11 cellular contexts compared by ENCODE assay signal in the genomic region with DNA sequence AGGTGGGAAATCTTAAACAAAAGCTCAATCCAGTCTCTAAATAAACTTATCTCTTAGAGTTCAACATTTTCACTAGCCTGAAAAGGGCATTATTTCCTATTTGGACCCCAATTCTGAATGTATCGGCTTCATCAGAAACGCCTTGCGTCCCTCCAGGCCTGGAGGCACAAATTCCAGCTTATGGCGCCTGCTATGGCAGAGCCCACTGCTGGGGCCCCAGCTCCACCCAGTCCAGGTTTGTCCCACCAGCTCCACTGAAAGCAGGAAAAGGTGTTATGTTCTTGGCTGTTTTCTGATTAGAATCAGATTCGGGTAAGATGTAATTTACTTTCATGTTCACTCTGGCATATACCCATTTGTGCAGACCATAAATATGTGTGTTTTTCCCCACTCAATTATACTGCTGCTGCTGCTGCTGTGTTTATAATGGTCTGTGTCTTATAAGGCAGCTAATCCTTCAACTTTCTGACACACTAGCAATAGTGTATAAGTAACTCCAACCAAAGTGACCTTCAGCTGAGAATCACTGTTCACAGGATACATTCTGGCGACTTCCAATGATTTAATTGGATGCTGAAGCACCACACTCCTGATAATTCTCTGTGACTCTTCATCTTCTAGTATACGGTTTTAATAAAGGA. TPM values are rescaled to one million over a fixed set of nuclear protein-coding genes. Genes with fewer than 3 reads are reported as not detected.
DNase-seq lines count a peak whose midpoint lies in the region; ATAC-seq, FAIRE-seq and TF ChIP-seq lines count a peak whose summit lies in the region.
"Had no signal": no experiment of that assay in that cellular context is flagged by ENCODE, and none has a peak within 500 bp of the region (broad histone marks: within the 10 kb centered on the region; RNA-seq: fewer than 3 reads in every experiment).

No MANE protein-coding gene starts in this region.

- H3K4me3 ChIP-seq in keratinocyte (ENCODE audit: control insufficient read depth in 2 of 3, extremely low read depth in 1 of 3, insufficient read depth in 2 of 3, low read depth in 1 of 3, low read length in 3 of 3), result peak overlapping the region in 2 of 3 experiments; percentile 82 to 86
- peak overlapping the region; percentile 10 to 73 (median 50) for H3K4me3 ChIP-seq in tibial nerve

- FAIRE-seq in keratinocyte (lab: Jason Lieb, UNC), result no peak

- H3K9me3 Mint-ChIP-seq in activated naive CD4-positive, alpha-beta T cell treated with anti-CD3 and anti-CD28 coated beads, Interleukin-2, amount 50 U/mL, for 24 hours, result no peaks in the 10 kb centered on the region
- H3K9me3 Mint-ChIP-seq in activated naive CD8-positive, alpha-beta T cell treated with anti-CD3 and anti-CD28 coated beads, Interleukin-2, amount 10 ng/mL, durations not matched to agents 7 days and 5 days, result no peaks in the 10 kb centered on the region

- H4K20me1 ChIP-seq in keratinocyte (ENCODE audit: control insufficient read depth, extremely low read depth, insufficient read depth, low read length), result peaks cover 5% of the 10 kb centered on the region

- TF ChIP-seq POLR2A in tibial nerve (IDR thresholded peaks at IDR 0.05), result no peak

- H3K27me3 ChIP-seq in keratinocyte (ENCODE audit: control insufficient read depth, extremely low read depth, insufficient read depth, low read length), result no peaks in the 10 kb centered on the region
- H3K27me3 ChIP-seq in tibial nerve, result no peaks in the 10 kb centered on the region

- TF ChIP-seq EP300 in tibial nerve (IDR thresholded peaks at IDR 0.05), result no peak

- no peak overlapping the region for H2AFZ ChIP-seq in keratinocyte (ENCODE audit: control insufficient read depth, low read length)

- peaks cover 4% of the 10 kb centered on the region for H3K36me3 Mint-ChIP-seq in activated naive CD4-positive, alpha-beta T cell treated with anti-CD3 and anti-CD28 coated beads, Interleukin-2, amount 50 U/mL, for 24 hours
- peaks cover 1% of the 10 kb centered on the region for H3K36me3 Mint-ChIP-seq in activated naive CD8-positive, alpha-beta T cell treated with anti-CD3 and anti-CD28 coated beads, Interleukin-2, amount 10 ng/mL, durations not matched to agents 7 days and 5 days

- peaks cover 0 to 4% of the 10 kb centered on the region in 2 experiments for H3K36me3 ChIP-seq in keratinocyte (ENCODE audit: control insufficient read depth in 2 of 2, extremely low read depth in 1 of 2, insufficient read depth in 2 of 2, low read length in 2 of 2)
- peaks cover 6 to 36% (median 19%) of the 10 kb centered on the region in 3 donors for H3K36me3 ChIP-seq in tibial nerve

- peaks cover 46% of the 10 kb centered on the region for H3K4me1 ChIP-seq in keratinocyte (ENCODE audit: control insufficient read depth, extremely low read depth, insufficient read depth, low read length)
- peaks cover 0 to 89% (median 37%) of the 10 kb centered on the region in 4 donors for H3K4me1 ChIP-seq in tibial nerve

- no peaks in the 10 kb centered on the region for H3K9me3 ChIP-seq in keratinocyte (ENCODE audit: control insufficient read depth, low read depth, low read length)
- no peaks in the 10 kb centered on the region for H3K9me3 ChIP-seq in tibial nerve

- H3K27ac Mint-ChIP-seq in activated naive CD4-positive, alpha-beta T cell treated with anti-CD3 and anti-CD28 coated beads, Interleukin-2, amount 50 U/mL, for 24 hours, result peak overlapping the region; percentile 19
- H3K27ac Mint-ChIP-seq in activated naive CD8-positive, alpha-beta T cell treated with anti-CD3 and anti-CD28 coated beads, Interleukin-2, amount 10 ng/mL, durations not matched to agents 7 days and 5 days, result no peak overlapping the region
- H3K27ac Mint-ChIP-seq: effector memory CD8-positive, alpha-beta T cell had no signal

- H3K27me3 Mint-ChIP-seq in activated naive CD4-positive, alpha-beta T cell treated with anti-CD3 and anti-CD28 coated beads, Interleukin-2, amount 50 U/mL, for 24 hours, result no peaks in the 10 kb centered on the region
- H3K27me3 Mint-ChIP-seq in activated naive CD8-positive, alpha-beta T cell treated with anti-CD3 and anti-CD28 coated beads, Interleukin-2, amount 10 ng/mL, durations not matched to agents 7 days and 5 days, result no peaks in the 10 kb centered on the region
- H3K27me3 Mint-ChIP-seq: effector memory CD8-positive, alpha-beta T cell had no signal

- H3K4me3 Mint-ChIP-seq in activated naive CD4-positive, alpha-beta T cell treated with anti-CD3 and anti-CD28 coated beads, Interleukin-2, amount 50 U/mL, for 24 hours, result peak overlapping the region; percentile 73
- peak overlapping the region; percentile 81 for H3K4me3 Mint-ChIP-seq in activated naive CD8-positive, alpha-beta T cell treated with anti-CD3 and anti-CD28 coated beads, Interleukin-2, amount 10 ng/mL, durations not matched to agents 7 days and 5 days

- no peak for DNase-seq in activated naive CD4-positive, alpha-beta T cell treated with anti-CD3 and anti-CD28 coated beads, Interleukin-2, amount 50 U/mL, for 16 hours
- DNase-seq in activated naive CD8-positive, alpha-beta T cell treated with anti-CD3 and anti-CD28 coated beads, Interleukin-2, amount 10 ng/mL, durations not matched to agents 7 days and 5 days, result no peak
- DNase-seq in keratinocyte (ENCODE audit: low read depth, low spot score) (no peak), tibial nerve (ENCODE audit: low spot score in 2 of 2) (no peak), GF-D8 (lab: John Stamatoyannopoulos, UW) (no peak)
- no peak for DNase-seq in stimulated activated CD8-positive, alpha-beta memory T cell treated with anti-CD3 and anti-CD28 coated beads, Interleukin-4, amount 100 ng/mL, for 48 hours
- DNase-seq in stimulated activated CD4-positive, alpha-beta T cell treated with anti-CD3 and anti-CD28 coated beads, Interleukin-1b, Interleukin-23, amount 100 ng/mL, for 48 hours, result no peak
- DNase-seq: mesendoderm, NCI-H226 had no signal

- peaks cover 54% of the 10 kb centered on the region for H3K4me1 Mint-ChIP-seq in activated naive CD4-positive, alpha-beta T cell treated with anti-CD3 and anti-CD28 coated beads, Interleukin-2, amount 50 U/mL, for 24 hours
- H3K4me1 Mint-ChIP-seq in activated naive CD8-positive, alpha-beta T cell treated with anti-CD3 and anti-CD28 coated beads, Interleukin-2, amount 10 ng/mL, durations not matched to agents 7 days and 5 days, result peaks cover 34% of the 10 kb centered on the region

- peaks cover 2% of the 10 kb centered on the region for H3K9me1 ChIP-seq in keratinocyte (ENCODE audit: control insufficient read depth, extremely low read depth, insufficient read depth, low read length)

- TF ChIP-seq CTCF in keratinocyte (optimal IDR thresholded peaks at IDR 0.05 in 1 of 3, IDR thresholded peaks at IDR 0.05 in 1 of 3, conservative IDR thresholded peaks at IDR 0.05 in 1 of 3; ENCODE audit: extremely low read depth in 1 of 3, insufficient read depth in 2 of 3, low read length in 3 of 3) (no peak), tibial nerve (IDR thresholded peaks at IDR 0.05) (no peak)

- POLR2A ChIA-PET in activated naive CD8-positive, alpha-beta T cell treated with anti-CD3 and anti-CD28 coated beads, Interleukin-2, amount 10 ng/mL, durations not matched to agents 7 days and 5 days (lab: Charles Lee), result no interaction called here

- dilution Hi-C loops in keratinocyte (cut with MboI; ENCODE audit: extremely low pct_ligation_motif_present, low sequenced_read_pairs), result no loop called here

- peak overlapping the region; percentile 22 for H3K9ac ChIP-seq in keratinocyte (ENCODE audit: control insufficient read depth, extremely low read depth, insufficient read depth, low read length)

- no peak for ATAC-seq in activated naive CD8-positive, alpha-beta T cell treated with anti-CD3 and anti-CD28 coated beads, Interleukin-2, amount 10 ng/mL, durations not matched to agents 7 days and 5 days (ENCODE audit: low read depth)

- H3K4me2 ChIP-seq in keratinocyte (ENCODE audit: control insufficient read depth, extremely low read depth, insufficient read depth, low read depth, low read length), result peak overlapping the region; percentile 96

- peaks cover 92% of the 10 kb centered on the region for H3K79me2 ChIP-seq in keratinocyte (ENCODE audit: control insufficient read depth, insufficient read depth, low read length)

- no peak overlapping the region for H3K27ac ChIP-seq in keratinocyte (ENCODE audit: control insufficient read depth, insufficient read depth, low read length)
- peak overlapping the region in 2 of 4 donors; percentile 73 to 83 for H3K27ac ChIP-seq in tibial nerve

- WGBS in tibial nerve, 2 donors, result 52 to 67% methylated on average over 7 of the region's 7 CpGs

RNA-seq across cellular contexts. Expression of a gene that starts 6.4 kb away (rescaled TPM):
- 1 to 10 TPM; 5.3 to 5.5 TPM for total RNA-seq in activated naive CD8-positive, alpha-beta T cell treated with anti-CD3 and anti-CD28 coated beads, Interleukin-2, amount 10 ng/mL, durations not matched to agents 7 days and 5 days
- 1.1 to 2.3 TPM (median 2.0 TPM) in 3 replicates for polyA plus RNA-seq in keratinocyte
- 14.3 TPM for polyA plus RNA-seq in keratinocyte (2011; ENCODE audit: low read depth)
- polyA plus RNA-seq in keratinocyte (2011; cell fraction: cytosol; rRNA removed), result 1.2 and 1.5 TPM in 2 replicates
- polyA plus RNA-seq in keratinocyte (2011; cell fraction: nucleus; rRNA removed), result 3.1 and 3.8 TPM in 2 replicates
- polyA plus RNA-seq in keratinocyte (2012; ENCODE audit: low replicate concordance), result 3.7 and 13.2 TPM in 2 replicates
- polyA minus RNA-seq in keratinocyte, result 0.73 to 1.7 TPM (median 1.3 TPM) in 3 replicates
- polyA minus RNA-seq in keratinocyte (2011; cell fraction: cytosol; rRNA and poly(A)+ RNA removed), result 3.5 TPM
- polyA minus RNA-seq in keratinocyte (2011; cell fraction: nucleus; rRNA and poly(A)+ RNA removed), result 5.5 and 6.1 TPM in 2 replicates
- total RNA-seq in tibial nerve, result 10 to 100 TPM; 38.3 to 60.9 (median 42.4) TPM

Comparison
In these comparisons a context has a peak if more than half of its experiments do, and no peak if none do; other contexts are left out.
1. RNA of a gene that starts 6.4 kb away (total RNA-seq): 38.3 to 60.9 TPM in tibial nerve; 5.3 to 5.5 TPM in activated naive CD8-positive, alpha-beta T cell treated with anti-CD3 and anti-CD28 coated beads, Interleukin-2, amount 10 ng/mL, durations not matched to agents 7 days and 5 days; every median in the first group is over 4 times any median in the second.